Comparison of ENCODE assay signal across 8 cellular contexts in genomic region chr19:39003188-39003587, GRCh38.
"Had no signal": no experiment of that assay in that cellular context is flagged by ENCODE, and none has a peak within 500 bp of the region (broad histone marks: within the 10 kb centered on the region; RNA-seq: fewer than 3 reads in every experiment).

No MANE protein-coding gene starts in this region.

- DNase-seq: GDM1, GF-D8 had no signal

- FAIRE-seq: G401.6, GM12878, GM12891, GM12892, GM18507, GM19239 had no signal

- H3K4me3 ChIP-seq: GM12878 had no signal

- ATAC-seq: GM12878 had no signal
